ENCODE assay signal across 20 cellular contexts in genomic region chr10:52469970-52470705, GRCh38.
"Had no signal": no experiment of that assay in that cellular context is flagged by ENCODE, and none has a peak within 500 bp of the region (broad histone marks: within the 10 kb centered on the region; RNA-seq: fewer than 3 reads in every experiment).

No MANE protein-coding gene starts in this region.

- DNase-seq: colonic mucosa; dermis blood vessel endothelial cell; gastrocnemius medialis; immature natural killer cell; kidney; left colon; left ventricle myocardium superior; mesendoderm; naive thymus-derived CD4-positive, alpha-beta T cell; psoas muscle; retina; right lobe of liver; stimulated activated CD4-positive, alpha-beta T cell treated with anti-CD3 and anti-CD28 coated beads, Interleukin-4, amount 100 ng/mL, for 24 hours; stimulated activated naive CD8-positive, alpha-beta T cell treated with anti-CD3 and anti-CD28 coated beads, Interleukin-15, amount 100 ng/mL, for 72 hours; testis; upper lobe of right lung had no signal

- H3K27ac ChIP-seq: colonic mucosa, gastrocnemius medialis, neutrophil, psoas muscle, right lobe of liver, testis, tibial nerve, upper lobe of right lung had no signal

- H3K4me3 ChIP-seq: colonic mucosa, gastrocnemius medialis, lung, psoas muscle, right lobe of liver, testis, tibial nerve, upper lobe of right lung had no signal

- H3K27ac Mint-ChIP-seq: immature natural killer cell; naive thymus-derived CD4-positive, alpha-beta T cell; stimulated activated memory B cell treated with anti-CD40 and anti-IgM and Interleukin-4, amounts not matched to agents 10 μg/mL and 1 μg/mL and 100 μg/mL, for 72 hours; stimulated activated naive CD8-positive, alpha-beta T cell treated with anti-CD3 and anti-CD28 coated beads, Interleukin-15, amount 100 ng/mL, for 72 hours had no signal

- H3K27me3 Mint-ChIP-seq: naive thymus-derived CD4-positive, alpha-beta T cell; stimulated activated memory B cell treated with anti-CD40 and anti-IgM and Interleukin-4, amounts not matched to agents 10 μg/mL and 1 μg/mL and 100 μg/mL, for 72 hours; stimulated activated naive CD8-positive, alpha-beta T cell treated with anti-CD3 and anti-CD28 coated beads, Interleukin-15, amount 100 ng/mL, for 72 hours had no signal

- H3K27me3 ChIP-seq: colonic mucosa, gastrocnemius medialis, neutrophil, right lobe of liver, testis, tibial nerve, upper lobe of right lung had no signal

- H3K36me3 Mint-ChIP-seq: immature natural killer cell; naive thymus-derived CD4-positive, alpha-beta T cell; stimulated activated memory B cell treated with anti-CD40 and anti-IgM and Interleukin-4, amounts not matched to agents 10 μg/mL and 1 μg/mL and 100 μg/mL, for 72 hours had no signal

- H3K4me3 Mint-ChIP-seq: immature natural killer cell; naive thymus-derived CD4-positive, alpha-beta T cell; stimulated activated memory B cell treated with anti-CD40 and anti-IgM and Interleukin-4, amounts not matched to agents 10 μg/mL and 1 μg/mL and 100 μg/mL, for 72 hours; stimulated activated naive CD8-positive, alpha-beta T cell treated with anti-CD3 and anti-CD28 coated beads, Interleukin-15, amount 100 ng/mL, for 72 hours had no signal

- ATAC-seq: gastrocnemius medialis; left colon; left ventricle myocardium superior; naive thymus-derived CD4-positive, alpha-beta T cell; psoas muscle; right lobe of liver; stimulated activated memory B cell treated with anti-CD40 and anti-IgM and Interleukin-4, amounts not matched to agents 10 μg/mL and 1 μg/mL and 100 μg/mL, for 72 hours; stimulated activated naive CD8-positive, alpha-beta T cell treated with anti-CD3 and anti-CD28 coated beads, Interleukin-15, amount 100 ng/mL, for 72 hours; upper lobe of right lung had no signal

- H3K9me3 ChIP-seq: colonic mucosa, gastrocnemius medialis, neutrophil, psoas muscle, right lobe of liver, testis, tibial nerve, upper lobe of right lung had no signal

- FAIRE-seq: kidney had no signal

- H3K4me1 ChIP-seq: colonic mucosa, gastrocnemius medialis, psoas muscle, right lobe of liver, testis, tibial nerve, upper lobe of right lung had no signal

- H3K4me1 Mint-ChIP-seq: naive thymus-derived CD4-positive, alpha-beta T cell; stimulated activated memory B cell treated with anti-CD40 and anti-IgM and Interleukin-4, amounts not matched to agents 10 μg/mL and 1 μg/mL and 100 μg/mL, for 72 hours; stimulated activated naive CD8-positive, alpha-beta T cell treated with anti-CD3 and anti-CD28 coated beads, Interleukin-15, amount 100 ng/mL, for 72 hours had no signal

- H3K36me3 ChIP-seq: colonic mucosa, gastrocnemius medialis, neutrophil, right lobe of liver, tibial nerve, upper lobe of right lung had no signal
